Comparison of ENCODE assay signal across 14 cellular contexts in genomic region chr15:89406218-89406716, GRCh38.
A peak's percentile ranks its signal among the peaks of the same experiment; 100 is the strongest.
DNase-seq lines count a peak whose midpoint lies in the region; ATAC-seq and TF ChIP-seq lines count a peak whose summit lies in the region.
"Had no signal": no experiment of that assay in that cellular context is flagged by ENCODE, and none has a peak within 500 bp of the region (broad histone marks: within the 10 kb centered on the region; RNA-seq: fewer than 3 reads in every experiment).

No MANE protein-coding gene starts in this region.

- TF ChIP-seq EP300 in esophagus muscularis mucosa (IDR thresholded peaks at IDR 0.05), result no peak

- H3K9me3 ChIP-seq in Panc1 (ENCODE audit: control insufficient read depth, insufficient read depth, low read depth, low read length) (no peaks in the 10 kb centered on the region), esophagus muscularis mucosa (no peaks in the 10 kb centered on the region)
- H3K9me3 ChIP-seq: transverse colon had no signal

- H3K36me3 ChIP-seq in Panc1 (ENCODE audit: control insufficient read depth, insufficient read depth, low read length) (no peaks in the 10 kb centered on the region), esophagus muscularis mucosa (no peaks in the 10 kb centered on the region)
- H3K36me3 ChIP-seq: transverse colon had no signal

- DNase-seq in T-helper 2 cell treated with Interferon-gamma antibody and Interleukin-4, amounts not matched to agents 5 μg/mL and 100 μg/mL, for 36 hours (ENCODE audit: low spot score), result no peak
- no peak for DNase-seq in T-helper 2 cell
- no peak for DNase-seq in Panc1 (ENCODE audit: low read depth, low spot score)
- no peak for DNase-seq in esophagus muscularis mucosa (ENCODE audit: extremely low spot score)
- peak; percentile 64 for DNase-seq in retina
- DNase-seq in endothelial cell (ENCODE audit: low spot score), result no peak
- DNase-seq in NCI-H2029 (lab: John Stamatoyannopoulos, UW), result no peak
- no peak for DNase-seq in NCI-H1105 treated with DMSO at 0.1 percent for 48 hours (lab: John Stamatoyannopoulos, UW)
- DNase-seq: 8988T; activated CD4-positive, alpha-beta T cell treated with anti-CD3 and anti-CD28 coated beads, Interleukin-2, amount 50 U/mL, for 1 hour; activated naive CD4-positive, alpha-beta T cell treated with Interleukin-2 at 50 U/mL for 16 hours; NCI-H2227 treated with DMSO at 0.1 percent for 48 hours; OCI-M1; transverse colon had no signal

- CTCF ChIA-PET in Panc1 (lab: Charles Lee), result interaction anchor here (0.6 to 1.0 kb wide), 2 partner anchors 30 to 38 kb away, joined by 3 read pairs; no protein-coding TSS in a partner anchor

- no TSS peak for BruUV-seq in Panc1 (replicated peaks; lab: Mats Ljungman, UMichigan)

- H3K4me1 ChIP-seq in Panc1 (ENCODE audit: control insufficient read depth, insufficient read depth, low read length) (peaks cover 3% of the 10 kb centered on the region; the same call in 1 of the 2 replicates), esophagus muscularis mucosa (peaks cover 24 to 72% (median 59%) of the 10 kb centered on the region in 4 donors)

- peak overlapping the region; percentile 3 to 28; a peak in 2 of 4 replicates for H3K4me3 ChIP-seq in Panc1 (ENCODE audit: low read depth in 2 of 2, low read length in 2 of 2)
- peak overlapping the region in 3 of 4 donors; percentile 13 to 33 (median 28) for H3K4me3 ChIP-seq in esophagus muscularis mucosa

- TF ChIP-seq CTCF in Panc1 (IDR thresholded peaks at IDR 0.05), result no peak
- no peak for TF ChIP-seq CTCF in esophagus muscularis mucosa (IDR thresholded peaks at IDR 0.05)
- no peak for TF ChIP-seq CTCF in endothelial cell (IDR thresholded peaks at IDR 0.05; ENCODE audit: unreplicated experiment)

- no peak for TF ChIP-seq POLR2A in esophagus muscularis mucosa (IDR thresholded peaks at IDR 0.05; ENCODE audit: low read depth)

- ATAC-seq in Panc1, result no peak

- peaks cover 27% of the 10 kb centered on the region for H3K4me1 Mint-ChIP-seq in T-helper 2 cell treated with Interferon-gamma antibody and Interleukin-4, amounts not matched to agents 5 μg/mL and 100 μg/mL, for 36 hours (ENCODE audit: low read depth)
- peaks cover 27% of the 10 kb centered on the region for H3K4me1 Mint-ChIP-seq in endothelial cell (ENCODE audit: unreplicated experiment)

- peak overlapping the region; percentile 54 for H3K4me3 Mint-ChIP-seq in T-helper 2 cell treated with Interferon-gamma antibody and Interleukin-4, amounts not matched to agents 5 μg/mL and 100 μg/mL, for 36 hours
- no peak overlapping the region for H3K4me3 Mint-ChIP-seq in endothelial cell (ENCODE audit: unreplicated experiment)

- in situ Hi-C loops in Panc1 (cut with HindIII; ENCODE audit: low pct_unique_long_range_greater_than_20kb, low sequenced_read_pairs), result no loop called here

- H3K9me3 Mint-ChIP-seq in T-helper 2 cell treated with Interferon-gamma antibody and Interleukin-4, amounts not matched to agents 5 μg/mL and 100 μg/mL, for 36 hours, result no peaks in the 10 kb centered on the region
- no peaks in the 10 kb centered on the region for H3K9me3 Mint-ChIP-seq in endothelial cell (ENCODE audit: unreplicated experiment)

- H3K27ac ChIP-seq in Panc1 (ENCODE audit: low read length), result no peak overlapping the region
- H3K27ac ChIP-seq in esophagus muscularis mucosa (replicated peaks in 1 of 4), result no peak overlapping the region
- H3K27ac ChIP-seq: transverse colon had no signal

- intact Hi-C loops in Panc1 (cut with micrococcal nuclease; ENCODE audit: unreplicated experiment), result no loop called here
- intact Hi-C loops in esophagus muscularis mucosa (cut with DNase I), result no loop called here

- whole genome bisulfite sequencing in esophagus muscularis mucosa, result 12% methylated on average over 36 of the region's 39 CpGs

- peak overlapping the region; percentile 31 for H3K27ac Mint-ChIP-seq in T-helper 2 cell treated with Interferon-gamma antibody and Interleukin-4, amounts not matched to agents 5 μg/mL and 100 μg/mL, for 36 hours
- no peak overlapping the region for H3K27ac Mint-ChIP-seq in endothelial cell (ENCODE audit: unreplicated experiment)

- POLR2A ChIA-PET in Panc1 (lab: Charles Lee), result no interaction called here

- peaks cover 97% of the 10 kb centered on the region for H3K27me3 Mint-ChIP-seq in T-helper 2 cell treated with Interferon-gamma antibody and Interleukin-4, amounts not matched to agents 5 μg/mL and 100 μg/mL, for 36 hours (ENCODE audit: low read depth)
- peaks cover 27% of the 10 kb centered on the region for H3K27me3 Mint-ChIP-seq in endothelial cell (ENCODE audit: unreplicated experiment)

- H3K36me3 Mint-ChIP-seq in T-helper 2 cell treated with Interferon-gamma antibody and Interleukin-4, amounts not matched to agents 5 μg/mL and 100 μg/mL, for 36 hours (ENCODE audit: low read depth), result no peaks in the 10 kb centered on the region
- no peaks in the 10 kb centered on the region for H3K36me3 Mint-ChIP-seq in endothelial cell (ENCODE audit: low read depth, unreplicated experiment)

- H3K27me3 ChIP-seq in Panc1 (ENCODE audit: control insufficient read depth, insufficient read depth, low read length), result no peaks in the 10 kb centered on the region
- peaks cover 0 to 99% (median 73%) of the 10 kb centered on the region in 4 donors for H3K27me3 ChIP-seq in esophagus muscularis mucosa
